Comparison of ENCODE assay signal across 8 cellular contexts in the genomic region with DNA sequence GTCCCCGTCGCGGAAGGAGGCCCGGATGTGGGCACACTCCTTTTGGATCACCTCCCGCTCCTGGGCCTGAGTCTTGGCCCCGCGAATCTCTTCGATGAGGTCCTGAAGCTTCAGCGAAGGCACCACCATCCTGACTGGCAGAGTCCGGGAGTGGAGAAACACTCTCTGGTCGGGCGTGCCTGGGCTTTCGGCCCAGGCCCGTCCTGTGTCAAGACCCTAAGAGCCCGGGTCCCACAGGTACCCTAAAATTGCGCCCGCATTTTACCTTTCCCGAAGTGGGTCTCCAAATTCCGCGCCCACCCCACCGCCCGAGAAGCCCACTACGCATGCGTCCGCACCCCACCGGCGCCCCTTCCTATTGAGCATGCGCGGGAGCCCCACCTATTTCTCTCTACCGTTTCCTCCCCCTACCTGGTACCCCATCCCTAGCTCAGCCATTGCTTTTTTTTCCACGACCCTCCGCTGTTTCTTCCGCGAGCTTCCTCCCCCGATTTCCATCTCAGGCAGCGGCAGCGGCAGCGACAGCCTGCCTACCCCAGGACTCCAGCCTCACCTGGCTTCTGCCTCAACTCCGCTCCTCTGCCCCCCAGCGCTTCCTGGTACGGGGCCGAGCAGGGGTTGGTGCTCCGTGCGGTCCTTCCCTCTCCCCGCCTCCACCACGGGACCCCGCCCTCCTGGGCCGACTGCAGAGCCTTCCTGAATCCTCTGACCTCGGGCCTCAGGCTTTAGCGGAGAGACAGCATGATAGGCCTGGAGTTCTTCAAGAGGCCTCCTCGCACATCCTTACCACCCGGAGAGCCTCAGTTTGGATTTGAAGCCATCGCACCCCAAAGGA. TPM values are rescaled to one million over a fixed set of nuclear protein-coding genes. Genes with fewer than 3 reads are reported as not detected.
DNase-seq lines count a peak whose midpoint lies in the region; ATAC-seq and TF ChIP-seq lines count a peak whose summit lies in the region.

A gene with protein sequence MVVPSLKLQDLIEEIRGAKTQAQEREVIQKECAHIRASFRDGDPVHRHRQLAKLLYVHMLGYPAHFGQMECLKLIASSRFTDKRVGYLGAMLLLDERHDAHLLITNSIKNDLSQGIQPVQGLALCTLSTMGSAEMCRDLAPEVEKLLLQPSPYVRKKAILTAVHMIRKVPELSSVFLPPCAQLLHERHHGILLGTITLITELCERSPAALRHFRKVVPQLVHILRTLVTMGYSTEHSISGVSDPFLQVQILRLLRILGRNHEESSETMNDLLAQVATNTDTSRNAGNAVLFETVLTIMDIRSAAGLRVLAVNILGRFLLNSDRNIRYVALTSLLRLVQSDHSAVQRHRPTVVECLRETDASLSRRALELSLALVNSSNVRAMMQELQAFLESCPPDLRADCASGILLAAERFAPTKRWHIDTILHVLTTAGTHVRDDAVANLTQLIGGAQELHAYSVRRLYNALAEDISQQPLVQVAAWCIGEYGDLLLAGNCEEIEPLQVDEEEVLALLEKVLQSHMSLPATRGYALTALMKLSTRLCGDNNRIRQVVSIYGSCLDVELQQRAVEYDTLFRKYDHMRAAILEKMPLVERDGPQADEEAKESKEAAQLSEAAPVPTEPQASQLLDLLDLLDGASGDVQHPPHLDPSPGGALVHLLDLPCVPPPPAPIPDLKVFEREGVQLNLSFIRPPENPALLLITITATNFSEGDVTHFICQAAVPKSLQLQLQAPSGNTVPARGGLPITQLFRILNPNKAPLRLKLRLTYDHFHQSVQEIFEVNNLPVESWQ (minus strand): TSS at position 606 of the 835 bp plus-strand sequence. CDS start 477 bp downstream, at position 129.

- H3K4me1 ChIP-seq in adipocyte (ENCODE audit: control insufficient read depth, insufficient read depth, low read length) (peaks cover 3% of the 10 kb centered on the region), heart right ventricle (peaks cover 2 to 34% (median 16%) of the 10 kb centered on the region in 9 donors), uterus (no peaks in the 10 kb centered on the region)

- no peaks in the 10 kb centered on the region for H3K9me3 ChIP-seq in adipocyte (ENCODE audit: control insufficient read depth, low read length)
- H3K9me3 ChIP-seq in heart right ventricle: no peaks in the 10 kb centered on the region
- H3K9me3 ChIP-seq in uterus: no peaks in the 10 kb centered on the region

- peak within 1 kb of the TSS; percentile 59 for H3K4me3 ChIP-seq in GM12875 (ENCODE audit: low read depth, low read length)
- H3K4me3 ChIP-seq in adipocyte (ENCODE audit: low read length): peak within 1 kb of the TSS; percentile 85
- H3K4me3 ChIP-seq in heart right ventricle: peak within 1 kb of the TSS; percentile 59 to 78 (median 64)
- peak within 1 kb of the TSS; percentile 53 to 55 for H3K4me3 ChIP-seq in uterus

- WGBS in heart right ventricle, 2 donors: 2% methylated on average over 52 to 53 of the region's 53 CpGs

- no peak for TF ChIP-seq CTCF in GM12875 (IDR thresholded peaks at IDR 0.05; ENCODE audit: borderline replicate concordance, insufficient read depth, low read depth, low read length)
- no peak for TF ChIP-seq CTCF in heart right ventricle (IDR thresholded peaks at IDR 0.05)
- TF ChIP-seq CTCF in uterus (IDR thresholded peaks at IDR 0.05): no peak

- intact Hi-C loops in heart right ventricle (cut with DNase I): loop anchor here in 3 of 10 donors (10.0 kb wide), 2 partner anchors 243 to 303 kb away; partner anchors contain the start of gene PABPN1 (in 2 of the 3)
- intact Hi-C loops in uterus (cut with DNase I; ENCODE audit: low total_unique reads): no loop called here

- ATAC-seq in HG02759 (IDR thresholded peaks at IDR 0.05; ENCODE audit: unreplicated experiment) (peak; percentile 95), T-cell (replicated peaks in 1 of 4) (peak; percentile 94 to 96 (median 96)), heart right ventricle (peak; percentile 59 to 89 (median 82))

- H3K4me1 Mint-ChIP-seq in T-cell: peaks cover 32 to 44% (median 37%) of the 10 kb centered on the region in 3 donors

- H3K9ac ChIP-seq in adipocyte (ENCODE audit: low read length): peak within 1 kb of the TSS; percentile 83

- H3K27ac Mint-ChIP-seq in T-cell: peak within 1 kb of the TSS; percentile 98 to 99

- peak within 1 kb of the TSS in 8 of 10 donors; percentile 61 to 90 (median 71) for H3K27ac ChIP-seq in heart right ventricle
- peak within 1 kb of the TSS; percentile 80 to 86 for H3K27ac ChIP-seq in uterus

- H3K9me3 Mint-ChIP-seq in T-cell: no peaks in the 10 kb centered on the region

- POLR2A ChIA-PET in T-cell (lab: Charles Lee): interaction anchor here (0.5 to 0.7 kb wide), 3 partner anchors 15 to 569 kb away, joined by 3 to 7 read pairs (median 5); no protein-coding TSS in a partner anchor

- CTCF ChIA-PET in T-cell (lab: Charles Lee): interaction anchor here (0.6 to 1.1 kb wide), 4 partner anchors 89 to 542 kb away, joined by 3 to 4 read pairs (median 4); no protein-coding TSS in a partner anchor

- peaks cover under 1 to 5% of the 10 kb centered on the region in 2 donors for H3K27me3 Mint-ChIP-seq in T-cell

- H3K27me3 ChIP-seq in adipocyte (replicated peaks; ENCODE audit: control insufficient read depth, insufficient read depth, low read length) (peaks cover 13% of the 10 kb centered on the region), heart right ventricle (peaks cover 0 to 12% (median 0%) of the 10 kb centered on the region in 7 donors), uterus (no peaks in the 10 kb centered on the region)

- H3K4me3 Mint-ChIP-seq in T-cell: peak within 1 kb of the TSS; percentile 98 to 100 (median 99)

- TF ChIP-seq POLR2A in uterus (IDR thresholded peaks at IDR 0.05): peak in 1 of 2 donors; percentile 61

- H3K36me3 Mint-ChIP-seq in T-cell: peaks cover 24% of the 10 kb centered on the region

- H3K36me3 ChIP-seq in adipocyte (ENCODE audit: control insufficient read depth, insufficient read depth, low read length, severe bottlenecking) (no peaks in the 10 kb centered on the region), heart right ventricle (peaks cover 0 to 35% (median 0%) of the 10 kb centered on the region in 9 donors), uterus (no peaks in the 10 kb centered on the region)

- peak; percentile 71 to 96 (median 95) for DNase-seq in NCI-H1417 (lab: John Stamatoyannopoulos, UW)
- DNase-seq in T-cell: peak; percentile 62 to 89 (median 74)
- peak; percentile 63 for DNase-seq in adipocyte (ENCODE audit: low read depth)
- DNase-seq in heart right ventricle: peak; percentile 84 to 85
- DNase-seq in putamen (ENCODE audit: low spot score): peak; percentile 69
- DNase-seq in uterus: peak; percentile 89

RNA-seq across cellular contexts. Expression of the gene that starts here (rescaled TPM):
- 100 to 1,000 TPM; 321 to 526 (median 484) TPM for total RNA-seq in T-cell
- 10 to 100 TPM in 5 of 10 donors, 1 to 10 TPM in 5; 6.6 to 19.9 (median 9.9) TPM for total RNA-seq in heart right ventricle
- 10 to 100 TPM; 10.4 to 58.5 TPM for polyA plus RNA-seq in heart right ventricle
- total RNA-seq in uterus: 10 to 100 TPM; 38.9 to 98.8 (median 68.8) TPM

Comparison
In these comparisons a context has a peak if more than half of its experiments do, and no peak if none do; other contexts are left out.
1. Peak in every context shown above with its lines: DNase-seq, ATAC-seq, H3K4me3 ChIP-seq and H3K27ac ChIP-seq.